In the genomic region with DNA sequence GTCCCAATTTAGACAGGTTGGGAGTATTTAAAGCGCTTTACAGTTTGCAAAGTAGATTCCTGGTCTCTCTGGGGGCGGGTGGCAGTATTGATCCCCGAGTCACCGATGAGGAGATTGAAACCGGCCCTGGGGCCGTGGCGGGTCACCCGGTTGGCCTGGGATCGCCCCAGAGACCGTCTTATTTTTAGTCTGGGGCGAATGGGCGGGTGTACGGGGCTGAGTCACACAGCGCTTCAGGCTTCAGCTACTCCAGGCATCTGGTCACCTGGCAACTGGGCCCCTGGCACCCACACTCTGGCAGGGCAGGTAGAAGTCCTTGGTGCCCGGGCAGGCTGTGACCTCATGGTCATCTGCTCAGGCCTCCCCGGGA, we compare ENCODE assay signal across 8 cellular contexts. TPM values are rescaled to one million over a fixed set of nuclear protein-coding genes. Genes with fewer than 3 reads are reported as not detected.
DNase-seq lines count a peak whose midpoint lies in the region; ATAC-seq and TF ChIP-seq lines count a peak whose summit lies in the region.

No MANE protein-coding gene starts in this region.

- H2AFZ ChIP-seq in Karpas-422 (ENCODE audit: low read length), result peak overlapping the region; percentile 93

- H3K36me3 ChIP-seq in Karpas-422 (ENCODE audit: insufficient read depth, low read length) (no peaks in the 10 kb centered on the region), neutrophil (peaks cover 36% of the 10 kb centered on the region)

- H3K27me3 ChIP-seq in Karpas-422 (ENCODE audit: low read length) (no peaks in the 10 kb centered on the region), neutrophil (no peaks in the 10 kb centered on the region)

- H3K79me2 ChIP-seq in Karpas-422 (ENCODE audit: low read length), result peaks cover 23% of the 10 kb centered on the region

- H3K4me3 Mint-ChIP-seq in activated T-helper 2 cell treated with anti-CD3 and anti-CD28 coated beads, Interferon-gamma antibody, Interleukin-2, Interleukin-4, amounts not matched to agents 10 μg/mL and 5 μg/mL and 100 μg/mL, durations not matched to agents 14 hours and 24 hours and 36 hours (ENCODE audit: low read depth), result peak overlapping the region; percentile 82

- peak overlapping the region; percentile 65 for H3K27ac ChIP-seq in Karpas-422 (ENCODE audit: low read length)
- H3K27ac ChIP-seq in neutrophil, result peak overlapping the region; percentile 92

- H3K4me3 ChIP-seq in Karpas-422 (ENCODE audit: low read length), result peak overlapping the region; percentile 77
- H3K4me3 ChIP-seq in neutrophil (ENCODE audit: low read depth in 1 of 2, low read length in 1 of 2), result peak overlapping the region; percentile 76 to 98

- H3K4me2 ChIP-seq in Karpas-422 (ENCODE audit: low read depth, low read length, poor library complexity, severe bottlenecking), result peak overlapping the region; percentile 79

- no peak for TF ChIP-seq CTCF in neutrophil (IDR thresholded peaks at IDR 0.05)

- H3K9ac ChIP-seq in Karpas-422 (ENCODE audit: low read length), result peak overlapping the region; percentile 81

- H3K4me1 ChIP-seq in Karpas-422 (ENCODE audit: low read length) (peaks cover 35% of the 10 kb centered on the region), neutrophil (ENCODE audit: control insufficient read depth in 1 of 2, insufficient read depth in 1 of 2, low read depth in 1 of 2, low read length in 1 of 2) (peaks cover 47 to 48% of the 10 kb centered on the region in 2 experiments)

- no peak for ATAC-seq in GM19351 (IDR thresholded peaks at IDR 0.05; ENCODE audit: unreplicated experiment)

- intact Hi-C loops in activated T-helper 2 cell treated with anti-CD3 and anti-CD28 coated beads, Interferon-gamma antibody, Interleukin-2, Interleukin-4, amounts not matched to agents 10 μg/mL and 5 μg/mL and 100 μg/mL, durations not matched to agents 14 hours and 24 hours and 36 hours (cut with micrococcal nuclease), result loop anchor here (2.0 kb wide), 2 partner anchors 54 to 78 kb away; partner anchors contain the start of genes ALKBH5, SMCR8 and TOP3A

- no peaks in the 10 kb centered on the region for H3K9me3 Mint-ChIP-seq in activated T-helper 2 cell treated with anti-CD3 and anti-CD28 coated beads, Interferon-gamma antibody, Interleukin-2, Interleukin-4, amounts not matched to agents 10 μg/mL and 5 μg/mL and 100 μg/mL, durations not matched to agents 14 hours and 24 hours and 36 hours

- no peaks in the 10 kb centered on the region for H3K9me2 ChIP-seq in Karpas-422 (replicated peaks; ENCODE audit: insufficient read depth, low read length)

- peak overlapping the region; percentile 82 for H3K27ac Mint-ChIP-seq in activated T-helper 2 cell treated with anti-CD3 and anti-CD28 coated beads, Interferon-gamma antibody, Interleukin-2, Interleukin-4, amounts not matched to agents 10 μg/mL and 5 μg/mL and 100 μg/mL, durations not matched to agents 14 hours and 24 hours and 36 hours

- peaks cover 9% of the 10 kb centered on the region; the same call in 1 of the 2 replicates for H4K20me1 ChIP-seq in Karpas-422 (ENCODE audit: insufficient read depth, low read depth, low read length)

- H3K4me1 Mint-ChIP-seq in activated T-helper 2 cell treated with anti-CD3 and anti-CD28 coated beads, Interferon-gamma antibody, Interleukin-2, Interleukin-4, amounts not matched to agents 10 μg/mL and 5 μg/mL and 100 μg/mL, durations not matched to agents 14 hours and 24 hours and 36 hours (ENCODE audit: low read depth), result peaks cover 25% of the 10 kb centered on the region

- H3K27me3 Mint-ChIP-seq in activated T-helper 2 cell treated with anti-CD3 and anti-CD28 coated beads, Interferon-gamma antibody, Interleukin-2, Interleukin-4, amounts not matched to agents 10 μg/mL and 5 μg/mL and 100 μg/mL, durations not matched to agents 14 hours and 24 hours and 36 hours (ENCODE audit: low read depth), result no peaks in the 10 kb centered on the region

- peaks cover 19% of the 10 kb centered on the region for H3K36me3 Mint-ChIP-seq in activated T-helper 2 cell treated with anti-CD3 and anti-CD28 coated beads, Interferon-gamma antibody, Interleukin-2, Interleukin-4, amounts not matched to agents 10 μg/mL and 5 μg/mL and 100 μg/mL, durations not matched to agents 14 hours and 24 hours and 36 hours (ENCODE audit: low read depth)

- peak; percentile 63 for DNase-seq in activated CD4-positive, alpha-beta T cell treated with anti-CD3 and anti-CD28 coated beads for 48 hours
- no peak for DNase-seq in activated CD4-positive, alpha-beta T cell treated with anti-CD3 and anti-CD28 coated beads, Interleukin-2, amount 50 U/mL, for 4 hours
- peak; percentile 74 for DNase-seq in Karpas-422
- DNase-seq in activated T-helper 2 cell treated with anti-CD3 and anti-CD28 coated beads, Interferon-gamma antibody, Interleukin-2, Interleukin-4, amounts not matched to agents 10 μg/mL and 5 μg/mL and 100 μg/mL, durations not matched to agents 14 hours and 24 hours and 36 hours (ENCODE audit: low spot score), result no peak
- DNase-seq in germinal center (ENCODE audit: low spot score), result peak; percentile 53
- DNase-seq in NCI-H774 (lab: John Stamatoyannopoulos, UW), result no peak

- H3K9me3 ChIP-seq in Karpas-422 (ENCODE audit: low read length) (no peaks in the 10 kb centered on the region), neutrophil (no peaks in the 10 kb centered on the region)

RNA-seq across cellular contexts. Expression of gene MIEF2, which starts 0.7 kb away (rescaled TPM):
- 4.5 and 14.2 TPM in 2 replicates for total RNA-seq in Karpas-422 (2014; rRNA removed; shearing (Covaris generic); ENCODE audit: low replicate concordance)
- 6.8 and 7.9 TPM in 2 replicates for total RNA-seq in activated T-helper 2 cell treated with anti-CD3 and anti-CD28 coated beads, Interferon-gamma antibody, Interleukin-2, Interleukin-4, amounts not matched to agents 10 μg/mL and 5 μg/mL and 100 μg/mL, durations not matched to agents 14 hours and 24 hours and 36 hours

RNA-seq across cellular contexts. Expression of gene FLII, which starts 2.6 kb away (rescaled TPM):
- 128 and 166 TPM in 2 replicates for total RNA-seq in Karpas-422 (2014; rRNA removed; shearing (Covaris generic); ENCODE audit: low replicate concordance)
- 334 and 340 TPM in 2 replicates for total RNA-seq in activated T-helper 2 cell treated with anti-CD3 and anti-CD28 coated beads, Interferon-gamma antibody, Interleukin-2, Interleukin-4, amounts not matched to agents 10 μg/mL and 5 μg/mL and 100 μg/mL, durations not matched to agents 14 hours and 24 hours and 36 hours

RNA-seq across cellular contexts. Expression of gene LLGL1, which starts 35.7 kb away (rescaled TPM):
- total RNA-seq in Karpas-422 (2014; rRNA removed; shearing (Covaris generic); ENCODE audit: low replicate concordance), result 12.0 and 12.1 TPM in 2 replicates
- total RNA-seq in activated T-helper 2 cell treated with anti-CD3 and anti-CD28 coated beads, Interferon-gamma antibody, Interleukin-2, Interleukin-4, amounts not matched to agents 10 μg/mL and 5 μg/mL and 100 μg/mL, durations not matched to agents 14 hours and 24 hours and 36 hours, result 23.0 and 24.7 TPM in 2 replicates

RNA-seq across cellular contexts. Expression of gene TOP3A, which starts 53.7 kb away (rescaled TPM):
- 19.0 and 34.9 TPM in 2 replicates for total RNA-seq in Karpas-422 (2014; rRNA removed; shearing (Covaris generic); ENCODE audit: low replicate concordance)
- total RNA-seq in activated T-helper 2 cell treated with anti-CD3 and anti-CD28 coated beads, Interferon-gamma antibody, Interleukin-2, Interleukin-4, amounts not matched to agents 10 μg/mL and 5 μg/mL and 100 μg/mL, durations not matched to agents 14 hours and 24 hours and 36 hours, result 70.7 and 75.0 TPM in 2 replicates

RNA-seq across cellular contexts. Expression of gene SMCR8, which starts 54.0 kb away (rescaled TPM):
- 12.7 and 14.4 TPM in 2 replicates for total RNA-seq in Karpas-422 (2014; rRNA removed; shearing (Covaris generic); ENCODE audit: low replicate concordance)
- total RNA-seq in activated T-helper 2 cell treated with anti-CD3 and anti-CD28 coated beads, Interferon-gamma antibody, Interleukin-2, Interleukin-4, amounts not matched to agents 10 μg/mL and 5 μg/mL and 100 μg/mL, durations not matched to agents 14 hours and 24 hours and 36 hours, result 16.5 and 16.8 TPM in 2 replicates

Comparison
In these comparisons a context has a peak if more than half of its experiments do, and no peak if none do; other contexts are left out.
1. DNase-seq: peak in activated CD4-positive, alpha-beta T cell treated with anti-CD3 and anti-CD28 coated beads for 48 hours (single experiment), Karpas-422 (single experiment) and germinal center (single experiment); none in activated CD4-positive, alpha-beta T cell treated with anti-CD3 and anti-CD28 coated beads, Interleukin-2, amount 50 U/mL, for 4 hours (0 of 2), activated T-helper 2 cell treated with anti-CD3 and anti-CD28 coated beads, Interferon-gamma antibody, Interleukin-2, Interleukin-4, amounts not matched to agents 10 μg/mL and 5 μg/mL and 100 μg/mL, durations not matched to agents 14 hours and 24 hours and 36 hours (single experiment) and NCI-H774 (single experiment).